Comparison of ENCODE assay signal across 11 cellular contexts in the genomic region with DNA sequence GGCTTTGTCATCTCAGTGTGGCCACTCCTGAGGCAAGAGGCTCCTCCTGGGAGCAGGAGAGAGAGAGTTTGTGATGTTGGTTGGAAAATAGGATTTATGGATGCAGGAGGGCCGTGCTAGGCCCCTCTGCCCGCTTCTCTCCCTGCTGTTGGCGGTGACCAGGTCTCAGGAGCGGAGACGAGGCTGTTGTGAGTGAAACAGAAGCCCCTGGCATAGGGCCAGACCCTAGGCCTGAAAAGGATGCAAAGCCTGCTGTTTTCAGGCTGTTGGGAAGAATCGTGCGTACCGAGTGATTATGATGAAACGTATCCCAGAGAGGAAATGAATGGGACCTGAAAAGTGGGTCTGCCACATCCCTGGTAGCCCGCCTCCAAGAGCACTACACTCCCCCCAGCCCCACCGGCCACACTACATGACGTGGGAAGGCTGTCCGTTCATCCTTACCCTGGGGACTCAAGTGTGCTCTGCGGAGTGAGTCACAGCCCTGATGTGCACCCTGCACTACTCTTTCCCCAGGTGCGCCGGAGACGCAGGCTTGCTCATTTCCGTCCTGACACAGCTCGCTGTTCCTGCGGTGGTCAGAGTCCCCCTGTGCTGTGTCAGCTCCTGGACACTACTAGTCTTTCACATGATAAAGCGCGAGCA.
DNase-seq lines count a peak whose midpoint lies in the region; ATAC-seq and TF ChIP-seq lines count a peak whose summit lies in the region.
"Had no signal": no experiment of that assay in that cellular context is flagged by ENCODE, and none has a peak within 500 bp of the region (broad histone marks: within the 10 kb centered on the region; RNA-seq: fewer than 3 reads in every experiment).

No MANE protein-coding gene starts in this region.

- DNase-seq in SK-N-SH (peak; percentile 50), astrocyte of the spinal cord (ENCODE audit: low read depth, low spot score) (peak; percentile 25), aorta (no peak), SKM-1 (lab: John Stamatoyannopoulos, UW; ENCODE audit: unreplicated experiment) (no peak), H7 (no peak)
- no peak for DNase-seq in activated CD4-positive, alpha-beta memory T cell treated with anti-CD3 and anti-CD28 coated beads for 36 hours
- DNase-seq: NCI-H2029, testis had no signal

- H3K4me2 ChIP-seq in SK-N-SH: no peak overlapping the region

- H3K9ac ChIP-seq in SK-N-SH: no peak overlapping the region

- H3K79me2 ChIP-seq in SK-N-SH (ENCODE audit: insufficient read depth): no peaks in the 10 kb centered on the region

- H3K4me1 Mint-ChIP-seq in activated CD4-positive, alpha-beta memory T cell treated with anti-CD3 and anti-CD28 coated beads for 36 hours (ENCODE audit: low read depth): no peaks in the 10 kb centered on the region

- ATAC-seq in SK-N-SH treated with all-trans-retinoic acid at 6 μM for 48 hours: no peak; the same call in 2 of the 3 replicates
- ATAC-seq in HG03439 (IDR thresholded peaks at IDR 0.05; ENCODE audit: unreplicated experiment): peak; percentile 84
- peak; percentile 29 for ATAC-seq in aorta (ENCODE audit: low FRiP score)

- TF ChIP-seq RAD21 in SK-N-SH (IDR thresholded peaks at IDR 0.05; ENCODE audit: low read length): no peak

- TF ChIP-seq CTCF in SK-N-SH (IDR thresholded peaks at IDR 0.05) (no peak), astrocyte of the spinal cord (IDR thresholded peaks at IDR 0.05; ENCODE audit: low read depth, low read length) (no peak)

- H3K27ac ChIP-seq in SK-N-SH (ENCODE audit: low read depth in 2 of 2, low read length in 1 of 2): no peak overlapping the region; a peak in 1 of 4 replicates
- no peak overlapping the region for H3K27ac ChIP-seq in aorta (ENCODE audit: low read depth in 1 of 2, low read length in 2 of 2)
- H3K27ac ChIP-seq: cardiac muscle cell, testis had no signal

- in situ Hi-C loops in astrocyte of the spinal cord (cut with HindIII; ENCODE audit: low sequenced_read_pairs): no loop called here

- CTCF ChIA-PET in SK-N-SH (lab: Yijun Ruan, JAX): no interaction called here
- CTCF ChIA-PET in activated CD4-positive, alpha-beta memory T cell treated with anti-CD3 and anti-CD28 coated beads for 36 hours (lab: Charles Lee): no interaction called here

- no peaks in the 10 kb centered on the region for H3K9me3 Mint-ChIP-seq in activated CD4-positive, alpha-beta memory T cell treated with anti-CD3 and anti-CD28 coated beads for 36 hours

- no peaks in the 10 kb centered on the region for H3K27me3 ChIP-seq in SK-N-SH (ENCODE audit: insufficient read depth)
- H3K27me3 ChIP-seq in aorta (ENCODE audit: control insufficient read depth in 1 of 2, insufficient read depth in 2 of 2, low read length in 1 of 2): no peaks in the 10 kb centered on the region
- H3K27me3 ChIP-seq in H7 (ENCODE audit: control insufficient read depth, insufficient read depth, low read length): no peaks in the 10 kb centered on the region
- H3K27me3 ChIP-seq: cardiac muscle cell, testis had no signal

- H3K36me3 ChIP-seq in SK-N-SH (replicated peaks in 1 of 2; ENCODE audit: control insufficient read depth in 1 of 2, insufficient read depth in 2 of 2, low read length in 1 of 2) (peaks cover 0 to 12% of the 10 kb centered on the region in 2 experiments), aorta (ENCODE audit: control insufficient read depth in 1 of 2, insufficient read depth in 2 of 2, low read length in 1 of 2) (no peaks in the 10 kb centered on the region), H7 (replicated peaks; ENCODE audit: control insufficient read depth, insufficient read depth, low read length) (no peaks in the 10 kb centered on the region)

- H3K27ac Mint-ChIP-seq in activated CD4-positive, alpha-beta memory T cell treated with anti-CD3 and anti-CD28 coated beads for 36 hours: no peak overlapping the region

- H2AFZ ChIP-seq in SK-N-SH (ENCODE audit: low read depth): no peak overlapping the region

- H3K4me3 ChIP-seq in SK-N-SH (ENCODE audit: low read depth in 2 of 2, low read length in 1 of 2) (no peak overlapping the region), astrocyte of the spinal cord (ENCODE audit: low read depth, low read length) (no peak overlapping the region), aorta (ENCODE audit: low read length in 2 of 2) (no peak overlapping the region), H7 (ENCODE audit: insufficient read depth, low read depth, low read length) (no peak overlapping the region)
- H3K4me3 ChIP-seq: cardiac muscle cell, testis had no signal

- intact Hi-C loops in aorta (cut with DNase I): no loop called here
- intact Hi-C loops in activated CD4-positive, alpha-beta memory T cell treated with anti-CD3 and anti-CD28 coated beads for 36 hours (cut with micrococcal nuclease): no loop called here

- peaks cover 0 to 11% of the 10 kb centered on the region in 2 experiments; a peak in 2 of 4 replicates for H3K4me1 ChIP-seq in SK-N-SH (ENCODE audit: control insufficient read depth in 1 of 2, insufficient read depth in 2 of 2, low read depth in 1 of 2, low read length in 1 of 2)
- H3K4me1 ChIP-seq in aorta (ENCODE audit: control insufficient read depth in 1 of 2, insufficient read depth in 2 of 2, low read length in 2 of 2): no peaks in the 10 kb centered on the region
- H3K4me1 ChIP-seq: testis had no signal

- H3F3A ChIP-seq in SK-N-SH (replicated peaks; ENCODE audit: insufficient read depth): peaks cover 6% of the 10 kb centered on the region

- H3K9me3 ChIP-seq in SK-N-SH: no peaks in the 10 kb centered on the region
- no peaks in the 10 kb centered on the region for H3K9me3 ChIP-seq in aorta (ENCODE audit: control insufficient read depth, low read length)
- H3K9me3 ChIP-seq: testis had no signal

- H4K20me1 ChIP-seq in SK-N-SH (ENCODE audit: insufficient read depth): no peaks in the 10 kb centered on the region

- no peak overlapping the region for H3K4me3 Mint-ChIP-seq in activated CD4-positive, alpha-beta memory T cell treated with anti-CD3 and anti-CD28 coated beads for 36 hours

- peaks cover 4% of the 10 kb centered on the region for H3K36me3 Mint-ChIP-seq in activated CD4-positive, alpha-beta memory T cell treated with anti-CD3 and anti-CD28 coated beads for 36 hours

- H3K27me3 Mint-ChIP-seq in activated CD4-positive, alpha-beta memory T cell treated with anti-CD3 and anti-CD28 coated beads for 36 hours: no peaks in the 10 kb centered on the region

- H3K9me2 ChIP-seq in SK-N-SH: no peaks in the 10 kb centered on the region

- no peak for TF ChIP-seq EP300 in SK-N-SH (IDR thresholded peaks at IDR 0.05; ENCODE audit: borderline replicate concordance in 1 of 2, low read depth in 1 of 2, low read length in 1 of 2)

- POLR2A ChIA-PET in SK-N-SH (lab: Yijun Ruan, JAX): no interaction called here
- POLR2A ChIA-PET in activated CD4-positive, alpha-beta memory T cell treated with anti-CD3 and anti-CD28 coated beads for 36 hours (lab: Charles Lee): no interaction called here

- 86% methylated on average over 20 of the region's 22 CpGs for WGBS in SK-N-SH (ENCODE audit: low lambda C conversion rate)
- 90 to 92% methylated on average over 22 of the region's 22 CpGs for WGBS in aorta, 2 donors

TF ChIP-seq in SK-N-SH, 30 proteins besides CTCF, POLR2A, EP300 and RAD21 (continues in another document):
- TF ChIP-seq, protein P1, sequence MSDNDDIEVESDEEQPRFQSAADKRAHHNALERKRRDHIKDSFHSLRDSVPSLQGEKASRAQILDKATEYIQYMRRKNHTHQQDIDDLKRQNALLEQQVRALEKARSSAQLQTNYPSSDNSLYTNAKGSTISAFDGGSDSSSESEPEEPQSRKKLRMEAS (IDR thresholded peaks at IDR 0.05; ENCODE audit: low read depth): no peak
- TF ChIP-seq GABPA (IDR thresholded peaks at IDR 0.05; ENCODE audit: low read depth) (no peak), YY1 (IDR thresholded peaks at IDR 0.05; ENCODE audit: low read depth) (no peak), RFX5 (IDR thresholded peaks at IDR 0.05; ENCODE audit: low read length) (no peak), NRF1 (IDR thresholded peaks at IDR 0.05; ENCODE audit: low read depth, low read length) (no peak), TCF12 (IDR thresholded peaks at IDR 0.05) (no peak), CHD2 (IDR thresholded peaks at IDR 0.05; ENCODE audit: low read length, partially characterized antibody) (no peak), RXRA (IDR thresholded peaks at IDR 0.05; ENCODE audit: borderline replicate concordance, low read depth) (no peak)
- TF ChIP-seq, protein P2, sequence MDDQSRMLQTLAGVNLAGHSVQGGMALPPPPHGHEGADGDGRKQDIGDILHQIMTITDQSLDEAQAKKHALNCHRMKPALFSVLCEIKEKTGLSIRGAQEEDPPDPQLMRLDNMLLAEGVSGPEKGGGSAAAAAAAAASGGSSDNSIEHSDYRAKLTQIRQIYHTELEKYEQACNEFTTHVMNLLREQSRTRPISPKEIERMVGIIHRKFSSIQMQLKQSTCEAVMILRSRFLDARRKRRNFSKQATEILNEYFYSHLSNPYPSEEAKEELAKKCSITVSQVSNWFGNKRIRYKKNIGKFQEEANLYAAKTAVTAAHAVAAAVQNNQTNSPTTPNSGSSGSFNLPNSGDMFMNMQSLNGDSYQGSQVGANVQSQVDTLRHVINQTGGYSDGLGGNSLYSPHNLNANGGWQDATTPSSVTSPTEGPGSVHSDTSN (IDR thresholded peaks at IDR 0.05): no peak

TF ChIP-seq in SK-N-SH treated with all-trans-retinoic acid at 6 μM for 48 hours, 23 proteins besides CTCF, POLR2A, EP300 and RAD21:
- TF ChIP-seq ZNF70 (CRISPR knock-in tag; IDR thresholded peaks at IDR 0.05) (no peak), ZC3H10 (CRISPR knock-in tag; IDR thresholded peaks at IDR 0.05) (no peak), ZFP3 (CRISPR knock-in tag; IDR thresholded peaks at IDR 0.05) (no peak), BACH2 (CRISPR knock-in tag; IDR thresholded peaks at IDR 0.05; ENCODE audit: borderline replicate concordance) (no peak), PPARA (CRISPR knock-in tag; IDR thresholded peaks at IDR 0.05; ENCODE audit: borderline replicate concordance) (no peak), ZNF8 (CRISPR knock-in tag; IDR thresholded peaks at IDR 0.05) (no peak), ESRRG (CRISPR knock-in tag; IDR thresholded peaks at IDR 0.05) (no peak), SNAI2 (CRISPR knock-in tag; IDR thresholded peaks at IDR 0.05) (no peak)

Comparison
In these comparisons a context has a peak if more than half of its experiments do, and no peak if none do; other contexts are left out.
1. DNase-seq: peak in SK-N-SH (single experiment) and astrocyte of the spinal cord (single experiment); none in aorta (0 of 2), SKM-1 (single experiment), H7 (single experiment) and activated CD4-positive, alpha-beta memory T cell treated with anti-CD3 and anti-CD28 coated beads for 36 hours (single experiment).